Comparison of ENCODE assay signal across 9 cellular contexts in the genomic region with DNA sequence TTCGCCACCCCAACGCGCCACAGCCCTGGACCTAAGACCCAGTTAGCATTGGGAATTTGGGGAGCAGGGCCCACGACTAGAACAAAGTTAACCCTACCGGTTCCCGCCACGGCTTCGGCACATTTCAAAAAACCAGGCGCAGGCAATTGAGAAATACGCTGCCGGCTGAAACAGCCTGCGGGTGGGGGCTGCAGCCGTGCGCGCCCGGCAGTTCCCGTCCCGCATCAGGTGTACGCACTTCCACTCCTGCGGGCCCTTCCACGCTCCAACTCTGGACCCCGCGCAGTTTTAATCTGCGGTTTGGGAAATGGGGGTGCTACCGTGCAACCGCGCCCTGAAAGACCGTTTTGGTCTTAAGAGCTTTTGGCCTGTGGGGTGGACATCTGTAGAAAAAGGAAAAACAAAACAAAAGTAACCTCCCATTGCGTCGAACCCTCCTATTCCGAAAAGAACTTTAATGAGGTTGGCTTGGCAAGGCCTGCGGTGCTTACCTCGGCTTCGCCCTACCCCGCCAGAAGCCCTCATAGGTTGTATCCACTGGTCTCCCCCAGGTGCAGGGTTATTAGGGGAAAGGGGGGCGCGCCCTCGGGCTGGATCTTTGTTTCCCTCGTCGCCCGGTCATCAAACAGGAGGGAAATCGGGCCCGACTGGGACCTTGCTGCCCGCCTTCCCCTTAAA. TPM values are rescaled to one million over a fixed set of nuclear protein-coding genes. Genes with fewer than 3 reads are reported as not detected.
DNase-seq lines count a peak whose midpoint lies in the region; ATAC-seq, FAIRE-seq and TF ChIP-seq lines count a peak whose summit lies in the region.
"Had no signal": no experiment of that assay in that cellular context is flagged by ENCODE, and none has a peak within 500 bp of the region (broad histone marks: within the 10 kb centered on the region; RNA-seq: fewer than 3 reads in every experiment).

No MANE protein-coding gene starts in this region.

- DNase-seq in activated T-cell treated with anti-CD3 and anti-CD28 coated beads, Interleukin-2, amount 50 U/mL, for 4 hours, result no peak
- no peak for DNase-seq in activated T-cell treated with anti-CD3 and anti-CD28 coated beads for 4 hours
- DNase-seq in astrocyte of the spinal cord (ENCODE audit: low read depth, low spot score), result no peak
- DNase-seq in keratinocyte (ENCODE audit: low read depth, low spot score), result no peak
- DNase-seq in thoracic aorta (ENCODE audit: low spot score), result no peak
- DNase-seq in hypothalamus (lab: John Stamatoyannopoulos, UW), result no peak
- no peak for DNase-seq in AG08396 (ENCODE audit: low spot score)
- no peak for DNase-seq in D341Med (ENCODE audit: low spot score)

- H3K27me3 ChIP-seq in keratinocyte (ENCODE audit: control insufficient read depth, extremely low read depth, insufficient read depth, low read length) (no peaks in the 10 kb centered on the region), thoracic aorta (replicated peaks; ENCODE audit: insufficient read depth) (peaks cover 5% of the 10 kb centered on the region)

- H3K79me2 ChIP-seq in keratinocyte (ENCODE audit: control insufficient read depth, insufficient read depth, low read length), result peaks cover 41% of the 10 kb centered on the region

- TF ChIP-seq CTCF in astrocyte of the spinal cord (IDR thresholded peaks at IDR 0.05; ENCODE audit: low read depth, low read length), result no peak
- peak in 1 of 3 experiments; percentile 2 for TF ChIP-seq CTCF in keratinocyte (optimal IDR thresholded peaks at IDR 0.05 in 1 of 3, IDR thresholded peaks at IDR 0.05 in 1 of 3, conservative IDR thresholded peaks at IDR 0.05 in 1 of 3; ENCODE audit: extremely low read depth in 1 of 3, insufficient read depth in 2 of 3, low read length in 3 of 3)
- TF ChIP-seq CTCF in thoracic aorta (IDR thresholded peaks at IDR 0.05), result no peak

- in situ Hi-C loops in astrocyte of the spinal cord (cut with HindIII; ENCODE audit: low sequenced_read_pairs), result loop anchor here (25.0 kb wide), 1 partner anchor 651 kb away; a partner anchor contains a TSS

- H3K9me3 Mint-ChIP-seq in activated T-cell treated with anti-CD3 and anti-CD28 coated beads, Interleukin-2, amount 50 U/mL, for 4 hours, result no peaks in the 10 kb centered on the region

- H3K9me3 ChIP-seq in keratinocyte (ENCODE audit: control insufficient read depth, low read depth, low read length) (no peaks in the 10 kb centered on the region), thoracic aorta (no peaks in the 10 kb centered on the region)

- FAIRE-seq in keratinocyte (lab: Jason Lieb, UNC), result no peak

- peaks cover 87% of the 10 kb centered on the region for H3K27me3 Mint-ChIP-seq in activated T-cell treated with anti-CD3 and anti-CD28 coated beads, Interleukin-2, amount 50 U/mL, for 4 hours (ENCODE audit: low read depth)

- peak overlapping the region; percentile 6 for H3K4me3 Mint-ChIP-seq in activated T-cell treated with anti-CD3 and anti-CD28 coated beads, Interleukin-2, amount 50 U/mL, for 4 hours

- H3K4me1 ChIP-seq in keratinocyte (ENCODE audit: control insufficient read depth, extremely low read depth, insufficient read depth, low read length) (peaks cover 13% of the 10 kb centered on the region), thoracic aorta (ENCODE audit: control insufficient read depth in 1 of 2, low read depth in 2 of 2) (peaks cover 6 to 28% of the 10 kb centered on the region in 2 donors)

- H3K36me3 ChIP-seq in keratinocyte (ENCODE audit: control insufficient read depth in 2 of 2, extremely low read depth in 1 of 2, insufficient read depth in 2 of 2, low read length in 2 of 2), result peaks cover 0 to 3% of the 10 kb centered on the region in 2 experiments
- H3K36me3 ChIP-seq in thoracic aorta, result no peaks in the 10 kb centered on the region

- H2AFZ ChIP-seq in keratinocyte (ENCODE audit: control insufficient read depth, low read length), result peak overlapping the region; percentile 33

- H3K4me1 Mint-ChIP-seq in activated T-cell treated with anti-CD3 and anti-CD28 coated beads, Interleukin-2, amount 50 U/mL, for 4 hours (ENCODE audit: low read depth), result peaks cover 15% of the 10 kb centered on the region

- H3K27ac ChIP-seq in keratinocyte (ENCODE audit: control insufficient read depth, insufficient read depth, low read length) (peak overlapping the region; percentile 7), thoracic aorta (no peak overlapping the region)
- H3K27ac ChIP-seq: C4-2B had no signal

- no peaks in the 10 kb centered on the region for H3K9me1 ChIP-seq in keratinocyte (ENCODE audit: control insufficient read depth, extremely low read depth, insufficient read depth, low read length)

- dilution Hi-C loops in keratinocyte (cut with MboI; ENCODE audit: extremely low pct_ligation_motif_present, low sequenced_read_pairs), result no loop called here

- H3K9ac ChIP-seq in keratinocyte (ENCODE audit: control insufficient read depth, extremely low read depth, insufficient read depth, low read length), result peak overlapping the region; percentile 94

- peak overlapping the region; percentile 99 for H3K4me2 ChIP-seq in keratinocyte (ENCODE audit: control insufficient read depth, extremely low read depth, insufficient read depth, low read depth, low read length)

- H3K36me3 Mint-ChIP-seq in activated T-cell treated with anti-CD3 and anti-CD28 coated beads, Interleukin-2, amount 50 U/mL, for 4 hours (ENCODE audit: insufficient read depth), result no peaks in the 10 kb centered on the region

- no peak for ATAC-seq in activated T-cell treated with anti-CD3 and anti-CD28 coated beads, Interleukin-2, amount 50 U/mL, for 4 hours
- ATAC-seq in thoracic aorta (ENCODE audit: insufficient number of reproducible peaks, low FRiP score, low read depth), result no peak

- peak overlapping the region; percentile 32 for H3K4me3 ChIP-seq in astrocyte of the spinal cord (ENCODE audit: low read depth, low read length)
- peak overlapping the region; percentile 44 to 88 (median 68) for H3K4me3 ChIP-seq in keratinocyte (ENCODE audit: control insufficient read depth in 2 of 3, extremely low read depth in 1 of 3, insufficient read depth in 2 of 3, low read depth in 1 of 3, low read length in 3 of 3)
- peak overlapping the region; percentile 68 for H3K4me3 ChIP-seq in thoracic aorta

- no peaks in the 10 kb centered on the region for H4K20me1 ChIP-seq in keratinocyte (ENCODE audit: control insufficient read depth, extremely low read depth, insufficient read depth, low read length)

RNA-seq across cellular contexts. Expression of a gene that starts 7.1 kb away (rescaled TPM):
- total RNA-seq in activated T-cell treated with anti-CD3 and anti-CD28 coated beads, Interleukin-2, amount 50 U/mL, for 4 hours, result not detected
- polyA plus RNA-seq in keratinocyte, result 2.6 to 2.8 TPM (median 2.7 TPM) in 3 replicates
- 5.7 TPM for polyA plus RNA-seq in keratinocyte (2011; ENCODE audit: low read depth)
- polyA plus RNA-seq in keratinocyte (2011; cell fraction: cytosol; rRNA removed), result 1.8 and 2.7 TPM in 2 replicates
- 5.9 and 7.6 TPM in 2 replicates for polyA plus RNA-seq in keratinocyte (2011; cell fraction: nucleus; rRNA removed)
- 4.0 and 4.2 TPM in 2 replicates for polyA plus RNA-seq in keratinocyte (2012; ENCODE audit: low replicate concordance)
- 1.2 to 1.9 TPM (median 1.5 TPM) in 3 replicates for polyA minus RNA-seq in keratinocyte
- 12.5 TPM for polyA minus RNA-seq in keratinocyte (2011; cell fraction: cytosol; rRNA and poly(A)+ RNA removed)
- polyA minus RNA-seq in keratinocyte (2011; cell fraction: nucleus; rRNA and poly(A)+ RNA removed), result 4.7 and 6.4 TPM in 2 replicates
- total RNA-seq in thoracic aorta, result 1 to 10 TPM; 2.3 to 2.7 TPM
